In the genomic region with DNA sequence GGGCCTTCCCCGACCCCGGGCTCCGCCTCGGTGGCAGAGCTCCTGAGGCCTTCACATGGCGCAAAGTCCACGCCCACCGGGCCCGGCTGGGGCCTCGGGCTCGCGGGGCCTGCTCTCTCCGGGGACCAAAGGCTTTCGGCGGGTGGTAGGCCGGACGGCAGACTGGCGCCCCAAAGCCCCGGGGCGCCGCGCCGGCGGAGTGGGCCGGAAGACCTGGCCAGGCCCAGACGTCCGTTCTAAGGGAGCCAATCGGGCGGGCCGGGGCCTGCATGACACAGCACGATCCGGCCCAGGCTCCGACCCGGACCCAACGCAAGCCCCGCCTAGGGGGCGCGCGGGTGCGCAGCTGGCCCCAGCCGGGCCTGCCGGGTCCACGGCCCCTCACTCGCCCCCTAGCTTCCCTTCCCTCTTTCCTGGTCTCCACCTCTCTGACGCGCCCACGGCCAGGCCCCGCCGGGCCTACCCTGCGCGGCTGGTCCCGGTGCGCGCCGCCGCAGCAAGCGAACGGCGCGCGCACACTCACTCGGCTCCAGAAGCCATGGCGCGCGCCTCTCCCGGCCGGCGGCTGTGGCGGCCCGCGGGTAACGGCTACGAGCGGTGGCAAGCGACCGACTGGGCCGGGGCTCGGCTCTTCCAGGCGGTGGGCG, we compare ENCODE assay signal across 1 cellular context.
TF ChIP-seq lines count a peak whose summit lies in the region.

No MANE protein-coding gene starts in this region.

TF ChIP-seq in HepG2, 621 proteins besides CTCF, POLR2A, EP300 and RAD21 (continued from another document and continues in another):
- TF ChIP-seq, protein P1, sequence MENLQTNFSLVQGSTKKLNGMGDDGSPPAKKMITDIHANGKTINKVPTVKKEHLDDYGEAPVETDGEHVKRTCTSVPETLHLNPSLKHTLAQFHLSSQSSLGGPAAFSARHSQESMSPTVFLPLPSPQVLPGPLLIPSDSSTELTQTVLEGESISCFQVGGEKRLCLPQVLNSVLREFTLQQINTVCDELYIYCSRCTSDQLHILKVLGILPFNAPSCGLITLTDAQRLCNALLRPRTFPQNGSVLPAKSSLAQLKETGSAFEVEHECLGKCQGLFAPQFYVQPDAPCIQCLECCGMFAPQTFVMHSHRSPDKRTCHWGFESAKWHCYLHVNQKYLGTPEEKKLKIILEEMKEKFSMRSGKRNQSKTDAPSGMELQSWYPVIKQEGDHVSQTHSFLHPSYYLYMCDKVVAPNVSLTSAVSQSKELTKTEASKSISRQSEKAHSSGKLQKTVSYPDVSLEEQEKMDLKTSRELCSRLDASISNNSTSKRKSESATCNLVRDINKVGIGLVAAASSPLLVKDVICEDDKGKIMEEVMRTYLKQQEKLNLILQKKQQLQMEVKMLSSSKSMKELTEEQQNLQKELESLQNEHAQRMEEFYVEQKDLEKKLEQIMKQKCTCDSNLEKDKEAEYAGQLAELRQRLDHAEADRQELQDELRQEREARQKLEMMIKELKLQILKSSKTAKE (CRISPR knock-in tag; IDR thresholded peaks at IDR 0.05; ENCODE audit: borderline replicate concordance) = no peak
- peak; percentile 56; the same call in 1 of the 2 replicates for TF ChIP-seq HNF4A (CRISPR knock-in tag; IDR thresholded peaks at IDR 0.05)
- TF ChIP-seq, protein P2, sequence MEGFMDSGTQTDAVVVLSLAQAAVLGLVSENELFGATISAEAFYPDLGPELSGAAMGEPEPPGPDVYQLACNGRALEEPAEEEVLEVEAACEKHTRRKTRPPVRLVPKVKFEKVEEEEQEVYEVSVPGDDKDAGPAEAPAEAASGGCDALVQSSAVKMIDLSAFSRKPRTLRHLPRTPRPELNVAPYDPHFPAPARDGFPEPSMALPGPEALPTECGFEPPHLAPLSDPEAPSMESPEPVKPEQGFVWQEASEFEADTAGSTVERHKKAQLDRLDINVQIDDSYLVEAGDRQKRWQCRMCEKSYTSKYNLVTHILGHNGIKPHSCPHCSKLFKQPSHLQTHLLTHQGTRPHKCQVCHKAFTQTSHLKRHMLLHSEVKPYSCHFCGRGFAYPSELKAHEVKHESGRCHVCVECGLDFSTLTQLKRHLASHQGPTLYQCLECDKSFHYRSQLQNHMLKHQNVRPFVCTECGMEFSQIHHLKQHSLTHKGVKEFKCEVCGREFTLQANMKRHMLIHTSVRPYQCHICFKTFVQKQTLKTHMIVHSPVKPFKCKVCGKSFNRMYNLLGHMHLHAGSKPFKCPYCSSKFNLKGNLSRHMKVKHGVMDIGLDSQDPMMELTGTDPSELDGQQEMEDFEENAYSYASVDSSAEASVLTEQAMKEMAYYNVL (CRISPR knock-in tag; IDR thresholded peaks at IDR 0.05; ENCODE audit: borderline replicate concordance) = no peak
- TF ChIP-seq TSC22D2 (CRISPR knock-in tag; IDR thresholded peaks at IDR 0.05; ENCODE audit: borderline replicate concordance) = peak; percentile 26; the same call in 1 of the 2 replicates
- no peak; the same call in 1 of the 2 replicates for TF ChIP-seq JUND (CRISPR knock-in tag; IDR thresholded peaks at IDR 0.05)
- TF ChIP-seq ZNF160 (CRISPR knock-in tag; IDR thresholded peaks at IDR 0.05) = peak; percentile 29; the same call in 1 of the 2 replicates
- TF ChIP-seq ZNF816 (CRISPR knock-in tag; IDR thresholded peaks at IDR 0.05; ENCODE audit: borderline replicate concordance) = no peak
- TF ChIP-seq, protein P3, sequence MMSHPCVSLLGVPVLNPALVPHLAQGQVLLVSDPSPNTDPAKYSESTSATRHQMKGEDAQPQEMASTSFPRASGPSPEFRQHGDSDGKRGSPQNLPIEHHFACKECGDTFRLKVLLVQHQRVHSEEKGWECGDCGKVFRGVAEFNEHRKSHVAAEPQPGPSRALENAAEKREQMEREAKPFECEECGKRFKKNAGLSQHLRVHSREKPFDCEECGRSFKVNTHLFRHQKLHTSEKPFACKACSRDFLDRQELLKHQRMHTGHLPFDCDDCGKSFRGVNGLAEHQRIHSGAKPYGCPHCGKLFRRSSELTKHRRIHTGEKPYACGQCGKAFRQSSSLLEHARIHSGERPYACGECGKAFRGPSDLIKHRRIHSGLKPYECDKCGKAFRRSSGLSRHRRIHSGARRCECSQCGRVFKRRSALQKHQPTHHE (CRISPR knock-in tag; IDR thresholded peaks at IDR 0.05; ENCODE audit: borderline replicate concordance) = peak; percentile 21; the same call in 1 of the 2 replicates
- TF ChIP-seq ZNF766 (CRISPR knock-in tag; IDR thresholded peaks at IDR 0.05; ENCODE audit: borderline replicate concordance) = no peak
- TF ChIP-seq CREB1 (IDR thresholded peaks at IDR 0.05) = peak; percentile 24; the same call in 1 of the 2 replicates
- no peak for TF ChIP-seq CREB1 (CRISPR knock-in tag; IDR thresholded peaks at IDR 0.05)
- peak; percentile 67; the same call in 1 of the 2 replicates for TF ChIP-seq GPN1 (CRISPR knock-in tag; IDR thresholded peaks at IDR 0.05; ENCODE audit: borderline replicate concordance)
- TF ChIP-seq SRSF9 (IDR thresholded peaks at IDR 0.05; ENCODE audit: borderline replicate concordance, insufficient read depth, low read depth, low read length, poor library complexity, severe bottlenecking) = no peak
- TF ChIP-seq U2AF1 (optimal IDR thresholded peaks at IDR 0.05; ENCODE audit: low read depth, low read length) = peak; percentile 83
- TF ChIP-seq GABPB1 (CRISPR knock-in tag; IDR thresholded peaks at IDR 0.05) = peak; percentile 62; the same call in 1 of the 2 replicates
- TF ChIP-seq ZNF136 (CRISPR knock-in tag; IDR thresholded peaks at IDR 0.05; ENCODE audit: low read depth) = no peak
- TF ChIP-seq, protein P4, sequence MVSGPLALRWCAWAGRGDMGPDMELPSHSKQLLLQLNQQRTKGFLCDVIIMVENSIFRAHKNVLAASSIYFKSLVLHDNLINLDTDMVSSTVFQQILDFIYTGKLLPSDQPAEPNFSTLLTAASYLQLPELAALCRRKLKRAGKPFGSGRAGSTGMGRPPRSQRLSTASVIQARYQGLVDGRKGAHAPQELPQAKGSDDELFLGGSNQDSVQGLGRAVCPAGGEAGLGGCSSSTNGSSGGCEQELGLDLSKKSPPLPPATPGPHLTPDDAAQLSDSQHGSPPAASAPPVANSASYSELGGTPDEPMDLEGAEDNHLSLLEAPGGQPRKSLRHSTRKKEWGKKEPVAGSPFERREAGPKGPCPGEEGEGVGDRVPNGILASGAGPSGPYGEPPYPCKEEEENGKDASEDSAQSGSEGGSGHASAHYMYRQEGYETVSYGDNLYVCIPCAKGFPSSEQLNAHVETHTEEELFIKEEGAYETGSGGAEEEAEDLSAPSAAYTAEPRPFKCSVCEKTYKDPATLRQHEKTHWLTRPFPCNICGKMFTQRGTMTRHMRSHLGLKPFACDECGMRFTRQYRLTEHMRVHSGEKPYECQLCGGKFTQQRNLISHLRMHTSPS (CRISPR knock-in tag; IDR thresholded peaks at IDR 0.05; ENCODE audit: low read depth) = no peak
- TF ChIP-seq ZNF780A (CRISPR knock-in tag; IDR thresholded peaks at IDR 0.05) = no peak
- no peak for TF ChIP-seq ZNF713 (CRISPR knock-in tag; IDR thresholded peaks at IDR 0.05)
- TF ChIP-seq JDP2 (CRISPR knock-in tag; IDR thresholded peaks at IDR 0.05; ENCODE audit: borderline replicate concordance) = no peak
- TF ChIP-seq STAG1 (CRISPR knock-in tag; IDR thresholded peaks at IDR 0.05) = peak; percentile 10; the same call in 1 of the 2 replicates
- no peak for TF ChIP-seq BRCA1 (CRISPR knock-in tag; IDR thresholded peaks at IDR 0.05)
- TF ChIP-seq, protein P5, sequence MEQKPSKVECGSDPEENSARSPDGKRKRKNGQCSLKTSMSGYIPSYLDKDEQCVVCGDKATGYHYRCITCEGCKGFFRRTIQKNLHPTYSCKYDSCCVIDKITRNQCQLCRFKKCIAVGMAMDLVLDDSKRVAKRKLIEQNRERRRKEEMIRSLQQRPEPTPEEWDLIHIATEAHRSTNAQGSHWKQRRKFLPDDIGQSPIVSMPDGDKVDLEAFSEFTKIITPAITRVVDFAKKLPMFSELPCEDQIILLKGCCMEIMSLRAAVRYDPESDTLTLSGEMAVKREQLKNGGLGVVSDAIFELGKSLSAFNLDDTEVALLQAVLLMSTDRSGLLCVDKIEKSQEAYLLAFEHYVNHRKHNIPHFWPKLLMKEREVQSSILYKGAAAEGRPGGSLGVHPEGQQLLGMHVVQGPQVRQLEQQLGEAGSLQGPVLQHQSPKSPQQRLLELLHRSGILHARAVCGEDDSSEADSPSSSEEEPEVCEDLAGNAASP (CRISPR knock-in tag; IDR thresholded peaks at IDR 0.05; ENCODE audit: borderline replicate concordance) = no peak
- no peak for TF ChIP-seq SCMH1 (CRISPR knock-in tag; IDR thresholded peaks at IDR 0.05; ENCODE audit: borderline replicate concordance)
- no peak; the same call in 1 of the 2 replicates for TF ChIP-seq ZFAT (CRISPR knock-in tag; conservative IDR thresholded peaks at IDR 0.05)
- TF ChIP-seq, protein P6, sequence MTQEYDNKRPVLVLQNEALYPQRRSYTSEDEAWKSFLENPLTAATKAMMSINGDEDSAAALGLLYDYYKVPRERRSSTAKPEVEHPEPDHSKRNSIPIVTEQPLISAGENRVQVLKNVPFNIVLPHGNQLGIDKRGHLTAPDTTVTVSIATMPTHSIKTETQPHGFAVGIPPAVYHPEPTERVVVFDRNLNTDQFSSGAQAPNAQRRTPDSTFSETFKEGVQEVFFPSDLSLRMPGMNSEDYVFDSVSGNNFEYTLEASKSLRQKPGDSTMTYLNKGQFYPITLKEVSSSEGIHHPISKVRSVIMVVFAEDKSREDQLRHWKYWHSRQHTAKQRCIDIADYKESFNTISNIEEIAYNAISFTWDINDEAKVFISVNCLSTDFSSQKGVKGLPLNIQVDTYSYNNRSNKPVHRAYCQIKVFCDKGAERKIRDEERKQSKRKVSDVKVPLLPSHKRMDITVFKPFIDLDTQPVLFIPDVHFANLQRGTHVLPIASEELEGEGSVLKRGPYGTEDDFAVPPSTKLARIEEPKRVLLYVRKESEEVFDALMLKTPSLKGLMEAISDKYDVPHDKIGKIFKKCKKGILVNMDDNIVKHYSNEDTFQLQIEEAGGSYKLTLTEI (CRISPR knock-in tag; conservative IDR thresholded peaks at IDR 0.05) = no peak
- TF ChIP-seq ZNF446 (CRISPR knock-in tag; IDR thresholded peaks at IDR 0.05) = no peak
- no peak for TF ChIP-seq ZBTB42 (CRISPR knock-in tag; IDR thresholded peaks at IDR 0.05)
- 0 out of 2 replicates have a peak, but pooled peaks have one; percentile 14 for TF ChIP-seq REPIN1 (CRISPR knock-in tag; IDR thresholded peaks at IDR 0.05; ENCODE audit: borderline replicate concordance, low read depth)
- TF ChIP-seq ETV5 (CRISPR knock-in tag; IDR thresholded peaks at IDR 0.05; ENCODE audit: borderline replicate concordance) = peak; percentile 54; the same call in 1 of the 2 replicates
- TF ChIP-seq ZNF234 (CRISPR knock-in tag; conservative IDR thresholded peaks at IDR 0.05) = peak; percentile 91; the same call in 1 of the 2 replicates
- no peak for TF ChIP-seq MED8 (CRISPR knock-in tag; IDR thresholded peaks at IDR 0.05; ENCODE audit: insufficient replicate concordance)
- no peak for TF ChIP-seq ZNF616 (CRISPR knock-in tag; IDR thresholded peaks at IDR 0.05; ENCODE audit: low read depth)
- TF ChIP-seq NCOR1 (IDR thresholded peaks at IDR 0.05; ENCODE audit: borderline replicate concordance, low read length) = no peak; the same call in 1 of the 2 replicates
- TF ChIP-seq BRD4 (CRISPR knock-in tag; IDR thresholded peaks at IDR 0.05) = no peak
- no peak for TF ChIP-seq ZNF256 (CRISPR knock-in tag; conservative IDR thresholded peaks at IDR 0.05)
- TF ChIP-seq PAWR (CRISPR knock-in tag; IDR thresholded peaks at IDR 0.05; ENCODE audit: borderline replicate concordance) = 0 out of 2 replicates have a peak, but pooled peaks have one; percentile 68
- no peak for TF ChIP-seq ZNF737 (CRISPR knock-in tag; IDR thresholded peaks at IDR 0.05; ENCODE audit: borderline replicate concordance)
- TF ChIP-seq ZFX (CRISPR knock-in tag; IDR thresholded peaks at IDR 0.05; ENCODE audit: low read depth) = peak; percentile 98
- no peak for TF ChIP-seq FOXK1 (CRISPR knock-in tag; IDR thresholded peaks at IDR 0.05; ENCODE audit: borderline replicate concordance, low read depth)
- TF ChIP-seq, protein P7, sequence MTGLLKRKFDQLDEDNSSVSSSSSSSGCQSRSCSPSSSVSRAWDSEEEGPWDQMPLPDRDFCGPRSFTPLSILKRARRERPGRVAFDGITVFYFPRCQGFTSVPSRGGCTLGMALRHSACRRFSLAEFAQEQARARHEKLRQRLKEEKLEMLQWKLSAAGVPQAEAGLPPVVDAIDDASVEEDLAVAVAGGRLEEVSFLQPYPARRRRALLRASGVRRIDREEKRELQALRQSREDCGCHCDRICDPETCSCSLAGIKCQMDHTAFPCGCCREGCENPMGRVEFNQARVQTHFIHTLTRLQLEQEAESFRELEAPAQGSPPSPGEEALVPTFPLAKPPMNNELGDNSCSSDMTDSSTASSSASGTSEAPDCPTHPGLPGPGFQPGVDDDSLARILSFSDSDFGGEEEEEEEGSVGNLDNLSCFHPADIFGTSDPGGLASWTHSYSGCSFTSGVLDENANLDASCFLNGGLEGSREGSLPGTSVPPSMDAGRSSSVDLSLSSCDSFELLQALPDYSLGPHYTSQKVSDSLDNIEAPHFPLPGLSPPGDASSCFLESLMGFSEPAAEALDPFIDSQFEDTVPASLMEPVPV (CRISPR knock-in tag; IDR thresholded peaks at IDR 0.05) = peak; percentile 79; the same call in 1 of the 2 replicates
- TF ChIP-seq KAT2B (IDR thresholded peaks at IDR 0.05; ENCODE audit: borderline replicate concordance, low read depth, low read length) = no peak
- TF ChIP-seq ZNF747 (CRISPR knock-in tag; IDR thresholded peaks at IDR 0.05; ENCODE audit: borderline replicate concordance) = peak; percentile 34
- TF ChIP-seq ZFP82 (CRISPR knock-in tag; IDR thresholded peaks at IDR 0.05; ENCODE audit: borderline replicate concordance) = peak; percentile 92
- TF ChIP-seq ZKSCAN1 (IDR thresholded peaks at IDR 0.05; ENCODE audit: low read length) = no peak
- no peak; the same call in 1 of the 2 replicates for TF ChIP-seq MIER3 (CRISPR knock-in tag; IDR thresholded peaks at IDR 0.05; ENCODE audit: borderline replicate concordance)
- TF ChIP-seq, protein P8, sequence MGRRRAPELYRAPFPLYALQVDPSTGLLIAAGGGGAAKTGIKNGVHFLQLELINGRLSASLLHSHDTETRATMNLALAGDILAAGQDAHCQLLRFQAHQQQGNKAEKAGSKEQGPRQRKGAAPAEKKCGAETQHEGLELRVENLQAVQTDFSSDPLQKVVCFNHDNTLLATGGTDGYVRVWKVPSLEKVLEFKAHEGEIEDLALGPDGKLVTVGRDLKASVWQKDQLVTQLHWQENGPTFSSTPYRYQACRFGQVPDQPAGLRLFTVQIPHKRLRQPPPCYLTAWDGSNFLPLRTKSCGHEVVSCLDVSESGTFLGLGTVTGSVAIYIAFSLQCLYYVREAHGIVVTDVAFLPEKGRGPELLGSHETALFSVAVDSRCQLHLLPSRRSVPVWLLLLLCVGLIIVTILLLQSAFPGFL (CRISPR knock-in tag; IDR thresholded peaks at IDR 0.05) = no peak
- peak; percentile 69; the same call in 1 of the 2 replicates for TF ChIP-seq ZNF30 (CRISPR knock-in tag; IDR thresholded peaks at IDR 0.05)
- TF ChIP-seq ZNF430 (CRISPR knock-in tag; IDR thresholded peaks at IDR 0.05) = no peak
- TF ChIP-seq ISX (CRISPR knock-in tag; conservative IDR thresholded peaks at IDR 0.05) = no peak
- TF ChIP-seq, protein P9, sequence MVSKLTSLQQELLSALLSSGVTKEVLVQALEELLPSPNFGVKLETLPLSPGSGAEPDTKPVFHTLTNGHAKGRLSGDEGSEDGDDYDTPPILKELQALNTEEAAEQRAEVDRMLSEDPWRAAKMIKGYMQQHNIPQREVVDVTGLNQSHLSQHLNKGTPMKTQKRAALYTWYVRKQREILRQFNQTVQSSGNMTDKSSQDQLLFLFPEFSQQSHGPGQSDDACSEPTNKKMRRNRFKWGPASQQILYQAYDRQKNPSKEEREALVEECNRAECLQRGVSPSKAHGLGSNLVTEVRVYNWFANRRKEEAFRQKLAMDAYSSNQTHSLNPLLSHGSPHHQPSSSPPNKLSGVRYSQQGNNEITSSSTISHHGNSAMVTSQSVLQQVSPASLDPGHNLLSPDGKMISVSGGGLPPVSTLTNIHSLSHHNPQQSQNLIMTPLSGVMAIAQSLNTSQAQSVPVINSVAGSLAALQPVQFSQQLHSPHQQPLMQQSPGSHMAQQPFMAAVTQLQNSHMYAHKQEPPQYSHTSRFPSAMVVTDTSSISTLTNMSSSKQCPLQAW (CRISPR knock-in tag; IDR thresholded peaks at IDR 0.05) = 0 out of 2 replicates have a peak, but pooled peaks have one; percentile 48
